Comparison of ENCODE assay signal across 1 cellular context in the genomic region with DNA sequence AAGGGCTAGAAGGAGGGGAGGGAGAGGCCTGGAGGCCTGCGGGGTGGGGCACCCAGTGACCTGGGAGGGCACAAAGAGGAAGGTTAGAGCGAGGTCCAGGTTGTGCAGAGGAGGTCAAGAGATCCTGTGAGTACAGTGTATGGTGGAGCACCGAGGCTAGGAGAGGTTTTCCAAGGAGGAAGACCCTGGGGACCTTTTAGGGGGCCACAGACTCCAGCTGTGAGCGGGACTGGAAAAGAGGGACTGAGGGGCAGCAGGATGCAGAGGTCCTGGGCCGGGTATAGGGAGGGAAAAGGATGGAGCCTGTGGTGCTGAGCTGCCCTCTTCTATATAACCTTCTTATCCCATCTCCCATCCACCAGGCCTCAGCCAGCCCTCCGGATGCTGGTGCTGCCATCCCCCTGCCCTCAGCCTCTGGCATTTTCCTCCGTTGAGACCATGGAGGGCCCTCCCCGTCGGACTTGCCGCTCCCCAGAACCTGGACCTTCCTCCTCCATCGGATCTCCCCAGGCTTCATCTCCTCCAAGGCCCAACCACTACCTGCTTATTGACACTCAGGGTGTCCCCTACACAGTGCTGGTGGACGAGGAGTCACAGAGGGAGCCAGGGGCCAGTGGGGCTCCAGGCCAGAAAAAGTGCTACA.
TF ChIP-seq lines count a peak whose summit lies in the region.

No MANE protein-coding gene starts in this region.

TF ChIP-seq in GM23338, 12 proteins besides CTCF, POLR2A, EP300 and RAD21:
- no peak for TF ChIP-seq ZNF331 (CRISPR knock-in tag; IDR thresholded peaks at IDR 0.05; ENCODE audit: low read depth)
- TF ChIP-seq CREB1 (CRISPR knock-in tag; IDR thresholded peaks at IDR 0.05; ENCODE audit: low read depth), result no peak
- no peak for TF ChIP-seq EZH2phosphoT487 (IDR thresholded peaks at IDR 0.05; ENCODE audit: unreplicated experiment)
- no peak for TF ChIP-seq STAT1 (IDR thresholded peaks at IDR 0.05; ENCODE audit: unreplicated experiment)
- TF ChIP-seq, protein P1, sequence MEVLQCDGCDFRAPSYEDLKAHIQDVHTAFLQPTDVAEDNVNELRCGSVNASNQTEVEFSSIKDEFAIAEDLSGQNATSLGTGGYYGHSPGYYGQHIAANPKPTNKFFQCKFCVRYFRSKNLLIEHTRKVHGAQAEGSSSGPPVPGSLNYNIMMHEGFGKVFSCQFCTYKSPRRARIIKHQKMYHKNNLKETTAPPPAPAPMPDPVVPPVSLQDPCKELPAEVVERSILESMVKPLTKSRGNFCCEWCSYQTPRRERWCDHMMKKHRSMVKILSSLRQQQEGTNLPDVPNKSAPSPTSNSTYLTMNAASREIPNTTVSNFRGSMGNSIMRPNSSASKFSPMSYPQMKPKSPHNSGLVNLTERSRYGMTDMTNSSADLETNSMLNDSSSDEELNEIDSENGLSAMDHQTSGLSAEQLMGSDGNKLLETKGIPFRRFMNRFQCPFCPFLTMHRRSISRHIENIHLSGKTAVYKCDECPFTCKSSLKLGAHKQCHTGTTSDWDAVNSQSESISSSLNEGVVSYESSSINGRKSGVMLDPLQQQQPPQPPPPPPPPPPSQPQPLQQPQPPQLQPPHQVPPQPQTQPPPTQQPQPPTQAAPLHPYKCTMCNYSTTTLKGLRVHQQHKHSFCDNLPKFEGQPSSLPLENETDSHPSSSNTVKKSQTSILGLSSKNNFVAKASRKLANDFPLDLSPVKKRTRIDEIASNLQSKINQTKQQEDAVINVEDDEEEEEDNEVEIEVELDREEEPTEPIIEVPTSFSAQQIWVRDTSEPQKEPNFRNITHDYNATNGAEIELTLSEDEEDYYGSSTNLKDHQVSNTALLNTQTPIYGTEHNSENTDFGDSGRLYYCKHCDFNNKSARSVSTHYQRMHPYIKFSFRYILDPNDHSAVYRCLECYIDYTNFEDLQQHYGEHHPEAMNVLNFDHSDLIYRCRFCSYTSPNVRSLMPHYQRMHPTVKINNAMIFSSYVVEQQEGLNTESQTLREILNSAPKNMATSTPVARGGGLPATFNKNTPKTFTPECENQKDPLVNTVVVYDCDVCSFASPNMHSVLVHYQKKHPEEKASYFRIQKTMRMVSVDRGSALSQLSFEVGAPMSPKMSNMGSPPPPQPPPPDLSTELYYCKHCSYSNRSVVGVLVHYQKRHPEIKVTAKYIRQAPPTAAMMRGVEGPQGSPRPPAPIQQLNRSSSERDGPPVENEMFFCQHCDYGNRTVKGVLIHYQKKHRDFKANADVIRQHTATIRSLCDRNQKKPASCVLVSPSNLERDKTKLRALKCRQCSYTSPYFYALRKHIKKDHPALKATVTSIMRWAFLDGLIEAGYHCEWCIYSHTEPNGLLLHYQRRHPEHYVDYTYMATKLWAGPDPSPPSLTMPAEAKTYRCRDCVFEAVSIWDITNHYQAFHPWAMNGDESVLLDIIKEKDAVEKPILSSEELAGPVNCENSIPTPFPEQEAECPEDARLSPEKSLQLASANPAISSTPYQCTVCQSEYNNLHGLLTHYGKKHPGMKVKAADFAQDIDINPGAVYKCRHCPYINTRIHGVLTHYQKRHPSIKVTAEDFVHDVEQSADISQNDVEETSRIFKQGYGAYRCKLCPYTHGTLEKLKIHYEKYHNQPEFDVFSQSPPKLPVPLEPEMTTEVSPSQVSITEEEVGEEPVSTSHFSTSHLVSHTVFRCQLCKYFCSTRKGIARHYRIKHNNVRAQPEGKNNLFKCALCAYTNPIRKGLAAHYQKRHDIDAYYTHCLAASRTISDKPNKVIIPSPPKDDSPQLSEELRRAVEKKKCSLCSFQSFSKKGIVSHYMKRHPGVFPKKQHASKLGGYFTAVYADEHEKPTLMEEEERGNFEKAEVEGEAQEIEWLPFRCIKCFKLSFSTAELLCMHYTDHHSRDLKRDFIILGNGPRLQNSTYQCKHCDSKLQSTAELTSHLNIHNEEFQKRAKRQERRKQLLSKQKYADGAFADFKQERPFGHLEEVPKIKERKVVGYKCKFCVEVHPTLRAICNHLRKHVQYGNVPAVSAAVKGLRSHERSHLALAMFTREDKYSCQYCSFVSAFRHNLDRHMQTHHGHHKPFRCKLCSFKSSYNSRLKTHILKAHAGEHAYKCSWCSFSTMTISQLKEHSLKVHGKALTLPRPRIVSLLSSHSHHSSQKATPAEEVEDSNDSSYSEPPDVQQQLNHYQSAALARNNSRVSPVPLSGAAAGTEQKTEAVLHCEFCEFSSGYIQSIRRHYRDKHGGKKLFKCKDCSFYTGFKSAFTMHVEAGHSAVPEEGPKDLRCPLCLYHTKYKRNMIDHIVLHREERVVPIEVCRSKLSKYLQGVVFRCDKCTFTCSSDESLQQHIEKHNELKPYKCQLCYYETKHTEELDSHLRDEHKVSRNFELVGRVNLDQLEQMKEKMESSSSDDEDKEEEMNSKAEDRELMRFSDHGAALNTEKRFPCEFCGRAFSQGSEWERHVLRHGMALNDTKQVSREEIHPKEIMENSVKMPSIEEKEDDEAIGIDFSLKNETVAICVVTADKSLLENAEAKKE (CRISPR knock-in tag; IDR thresholded peaks at IDR 0.05), result no peak
- no peak for TF ChIP-seq REST (IDR thresholded peaks at IDR 0.05; ENCODE audit: unreplicated experiment)
- TF ChIP-seq, protein P2, sequence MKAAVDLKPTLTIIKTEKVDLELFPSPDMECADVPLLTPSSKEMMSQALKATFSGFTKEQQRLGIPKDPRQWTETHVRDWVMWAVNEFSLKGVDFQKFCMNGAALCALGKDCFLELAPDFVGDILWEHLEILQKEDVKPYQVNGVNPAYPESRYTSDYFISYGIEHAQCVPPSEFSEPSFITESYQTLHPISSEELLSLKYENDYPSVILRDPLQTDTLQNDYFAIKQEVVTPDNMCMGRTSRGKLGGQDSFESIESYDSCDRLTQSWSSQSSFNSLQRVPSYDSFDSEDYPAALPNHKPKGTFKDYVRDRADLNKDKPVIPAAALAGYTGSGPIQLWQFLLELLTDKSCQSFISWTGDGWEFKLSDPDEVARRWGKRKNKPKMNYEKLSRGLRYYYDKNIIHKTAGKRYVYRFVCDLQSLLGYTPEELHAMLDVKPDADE (IDR thresholded peaks at IDR 0.05), result no peak
- TF ChIP-seq JUNB (IDR thresholded peaks at IDR 0.05; ENCODE audit: unreplicated experiment), result no peak
- no peak for TF ChIP-seq ZNF114 (CRISPR knock-in tag; IDR thresholded peaks at IDR 0.05)
- TF ChIP-seq EZH2 (IDR thresholded peaks at IDR 0.05; ENCODE audit: low read depth, unreplicated experiment), result no peak
- TF ChIP-seq NANOG (IDR thresholded peaks at IDR 0.05; ENCODE audit: borderline replicate concordance), result no peak
- no peak for TF ChIP-seq POLR2AphosphoS5 (IDR thresholded peaks at IDR 0.05; ENCODE audit: low read depth)
